In genomic region chr13:59103004-59103768, GRCh38 we compare ENCODE assay signal across 20 cellular contexts.
DNase-seq lines count a peak whose midpoint lies in the region; TF ChIP-seq lines count a peak whose summit lies in the region.
"Had no signal": no experiment of that assay in that cellular context is flagged by ENCODE, and none has a peak within 500 bp of the region (broad histone marks: within the 10 kb centered on the region; RNA-seq: fewer than 3 reads in every experiment).

No MANE protein-coding gene starts in this region.

- H3K4me1 Mint-ChIP-seq in Calu3 (ENCODE audit: low read depth, unreplicated experiment), result no peaks in the 10 kb centered on the region
- H3K4me1 Mint-ChIP-seq: B cell had no signal

- H3K27ac Mint-ChIP-seq in Calu3 (ENCODE audit: unreplicated experiment), result no peak overlapping the region
- H3K27ac Mint-ChIP-seq: B cell; T-helper 2 cell treated with Interferon-gamma antibody and Interleukin-4, amounts not matched to agents 5 μg/mL and 100 μg/mL, for 36 hours had no signal

- no peak for TF ChIP-seq CTCF in Calu3 (IDR thresholded peaks at IDR 0.05; ENCODE audit: unreplicated experiment)

- no peak overlapping the region for H3K4me3 Mint-ChIP-seq in Calu3 (ENCODE audit: low read depth, unreplicated experiment)
- H3K4me3 Mint-ChIP-seq: B cell; T-helper 2 cell treated with Interferon-gamma antibody and Interleukin-4, amounts not matched to agents 5 μg/mL and 100 μg/mL, for 36 hours had no signal

- intact Hi-C loops in Calu3 (cut with micrococcal nuclease; ENCODE audit: unreplicated experiment), result no loop called here

- H3K27me3 Mint-ChIP-seq in Calu3 (ENCODE audit: unreplicated experiment), result no peaks in the 10 kb centered on the region
- H3K27me3 Mint-ChIP-seq: B cell had no signal

- CTCF ChIA-PET in Calu3 (lab: Charles Lee), result no interaction called here

- no peaks in the 10 kb centered on the region for H3K36me3 Mint-ChIP-seq in Calu3 (ENCODE audit: insufficient read depth, unreplicated experiment)

- DNase-seq in LHCN-M2 (ENCODE audit: low read depth) (peak; percentile 9), NCI-H524 (lab: John Stamatoyannopoulos, UW) (peak; percentile 55 to 87), fibroblast of gingiva (ENCODE audit: low read depth) (peak; percentile 89), skeletal muscle cell (ENCODE audit: low read depth) (peak; percentile 81), EL (no peak), Calu3 (no peak)
- no peak for DNase-seq in activated effector memory CD4-positive, alpha-beta T cell treated with Interleukin-2 at 50 U/mL for 16 hours
- DNase-seq: activated CD4-positive, alpha-beta T cell treated with anti-CD3 and anti-CD28 coated beads for 1 hour; activated CD8-positive, alpha-beta memory T cell treated with anti-CD3 and anti-CD28 coated beads, Interleukin-2, amount 50 U/mL, for 4 hours; activated naive CD4-positive, alpha-beta T cell treated with Interleukin-2 at 50 U/mL for 16 hours; effector CD4-positive, alpha-beta T cell; foreskin keratinocyte; H7; left ventricle myocardium inferior; NCI-H226; SHP77; thyroid gland had no signal

- BruUV-seq in Calu3 (replicated peaks; lab: Mats Ljungman, UMichigan), result no TSS peak

- H3K4me3 ChIP-seq in skeletal muscle cell (ENCODE audit: low read depth, low read length), result no peak overlapping the region
- H3K4me3 ChIP-seq: cardiac muscle cell, left ventricle myocardium inferior, thyroid gland had no signal

- H3K9me3 Mint-ChIP-seq in Calu3 (ENCODE audit: low read depth, unreplicated experiment), result no peaks in the 10 kb centered on the region

Comparison
In these comparisons a context has a peak if more than half of its experiments do, and no peak if none do; other contexts are left out.
1. DNase-seq: peak in LHCN-M2 (single experiment), NCI-H524 (2 of 2), fibroblast of gingiva (single experiment) and skeletal muscle cell (single experiment); none in EL (single experiment), Calu3 (single experiment) and activated effector memory CD4-positive, alpha-beta T cell treated with Interleukin-2 at 50 U/mL for 16 hours (single experiment).